14 cellular contexts compared by ENCODE assay signal in genomic region chr5:168591302-168592013, GRCh38.
"Had no signal": no experiment of that assay in that cellular context is flagged by ENCODE, and none has a peak within 500 bp of the region (broad histone marks: within the 10 kb centered on the region; RNA-seq: fewer than 3 reads in every experiment).

No MANE protein-coding gene starts in this region.

- H3K27ac ChIP-seq: uterus had no signal

- H3K4me3 ChIP-seq: thyroid gland, uterus had no signal

- H3K27ac Mint-ChIP-seq: activated T-helper 2 cell treated with anti-CD3 and anti-CD28 coated beads, Interferon-gamma antibody, Interleukin-2, Interleukin-4, amounts not matched to agents 10 μg/mL and 5 μg/mL and 100 μg/mL, durations not matched to agents 14 hours and 24 hours and 36 hours; dendritic cell treated with granulocyte-macrophage colony-stimulating factor and Interleukin-4, amounts not matched to agents 40 ng/mL and 50 ng/mL, for 4 days; nephron; T-cell had no signal

- H3K36me3 Mint-ChIP-seq: T-cell had no signal

- H3K4me1 ChIP-seq: uterus had no signal

- ATAC-seq: T-cell had no signal

- H3K4me1 Mint-ChIP-seq: nephron, T-cell had no signal

- H3K36me3 ChIP-seq: thyroid gland, uterus had no signal

- H3K4me3 Mint-ChIP-seq: dendritic cell treated with granulocyte-macrophage colony-stimulating factor and Interleukin-4, amounts not matched to agents 40 ng/mL and 50 ng/mL, for 4 days; nephron; T-cell had no signal

- H3K9me3 ChIP-seq: thyroid gland, uterus had no signal

- H3K27me3 ChIP-seq: thyroid gland, uterus had no signal

- DNase-seq: activated CD4-positive, alpha-beta T cell treated with anti-CD3 and anti-CD28 coated beads for 4 hours; activated CD8-positive, alpha-beta memory T cell treated with anti-CD3 and anti-CD28 coated beads for 24 hours; activated naive CD4-positive, alpha-beta T cell treated with anti-CD3 and anti-CD28 coated beads, Interleukin-2, amount 50 U/mL, for 16 hours; activated T-cell treated with anti-CD3 and anti-CD28 coated beads for 4 hours; central memory CD4-positive, alpha-beta T cell; hypothalamus; stimulated activated CD4-positive, alpha-beta T cell treated with anti-CD3 and anti-CD28 coated beads, Interleukin-4, amount 100 ng/mL, for 4 hours; T-cell; T1000; uterus had no signal

- H3K9me3 Mint-ChIP-seq: activated T-helper 2 cell treated with anti-CD3 and anti-CD28 coated beads, Interferon-gamma antibody, Interleukin-2, Interleukin-4, amounts not matched to agents 10 μg/mL and 5 μg/mL and 100 μg/mL, durations not matched to agents 14 hours and 24 hours and 36 hours; dendritic cell treated with granulocyte-macrophage colony-stimulating factor and Interleukin-4, amounts not matched to agents 40 ng/mL and 50 ng/mL, for 4 days; T-cell had no signal
